ENCODE assay signal across 8 cellular contexts in the genomic region with DNA sequence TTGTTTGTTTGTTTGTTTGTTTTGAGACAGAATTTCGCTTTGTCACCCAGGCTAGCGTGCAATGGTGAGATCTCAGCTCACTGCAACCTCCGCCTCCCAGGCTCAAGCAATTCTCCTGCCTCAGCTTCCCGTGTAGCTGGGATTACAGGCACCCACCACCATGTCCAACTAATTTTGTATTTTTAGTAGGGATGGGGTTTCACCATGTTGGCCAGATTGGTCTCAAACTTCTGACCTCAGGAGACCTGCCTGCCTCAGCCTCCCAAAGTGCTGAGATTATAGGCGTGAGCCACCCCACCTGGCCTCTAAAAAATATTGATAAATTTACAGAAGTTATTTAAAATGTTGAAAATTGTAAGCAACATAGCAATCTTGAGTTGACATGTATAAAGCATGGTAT. TPM values are rescaled to one million over a fixed set of nuclear protein-coding genes. Genes with fewer than 3 reads are reported as not detected.
DNase-seq lines count a peak whose midpoint lies in the region; ATAC-seq and TF ChIP-seq lines count a peak whose summit lies in the region.
"Not testable (repeated sequence)": the region's sequence is repeated elsewhere in the genome, so short reads cannot be mapped to it uniquely, and the experiment has no call there.

No MANE protein-coding gene starts in this region.

- H3K27me3 Mint-ChIP-seq in Caco-2 (ENCODE audit: insufficient read depth, unreplicated experiment); MCF 10A (ENCODE audit: insufficient read depth, unreplicated experiment); nephron (ENCODE audit: low read depth); type B pancreatic cell: not testable (repeated sequence)

- not testable (repeated sequence) for DNase-seq in Caco-2; HCT116 (ENCODE audit: low read depth, low spot score); MCF 10A (ENCODE audit: unreplicated experiment); left lung; type B pancreatic cell (ENCODE audit: extremely low spot score, unreplicated experiment)

- H2AFZ ChIP-seq in HCT116 (ENCODE audit: low read depth, low read length, poor library complexity, severe bottlenecking) = peak overlapping the region; percentile 70

- H3K27ac ChIP-seq in 22Rv1 (peak overlapping the region; percentile 60), HCT116 (ENCODE audit: low read depth, low read length) (peak overlapping the region; percentile 73; the same call in 1 of the 2 replicates), left lung (peak overlapping the region; percentile 46 to 61), liver (ENCODE audit: low read depth in 1 of 2, low read length in 2 of 2) (peak overlapping the region; percentile 93 to 96)

- peaks cover 18% of the 10 kb centered on the region for H3K4me1 Mint-ChIP-seq in Caco-2 (ENCODE audit: low read depth, unreplicated experiment)
- H3K4me1 Mint-ChIP-seq in MCF 10A (ENCODE audit: insufficient read depth, unreplicated experiment) = peaks cover 22% of the 10 kb centered on the region
- not testable (repeated sequence) for H3K4me1 Mint-ChIP-seq in nephron; type B pancreatic cell (ENCODE audit: unreplicated experiment)

- not testable (repeated sequence) for ATAC-seq in HCT116, left lung

- not testable (repeated sequence) for H3K4me3 Mint-ChIP-seq in Caco-2 (ENCODE audit: unreplicated experiment); MCF 10A (ENCODE audit: unreplicated experiment); nephron; type B pancreatic cell

- peak overlapping the region; percentile 38 for H3K27ac Mint-ChIP-seq in Caco-2 (ENCODE audit: unreplicated experiment)
- peak overlapping the region; percentile 55 for H3K27ac Mint-ChIP-seq in MCF 10A (ENCODE audit: low read depth, unreplicated experiment)
- H3K27ac Mint-ChIP-seq in nephron = peak overlapping the region in 2 of 3 experiments; percentile 7 to 51
- H3K27ac Mint-ChIP-seq in type B pancreatic cell = peak overlapping the region; percentile 12

- CTCF ChIA-PET in Caco-2 (lab: Charles Lee) = not testable (repeated sequence)
- CTCF ChIA-PET in HCT116 (lab: Charles Lee) (interaction anchor here (1.7 kb wide), 1 partner anchor 163 kb away, joined by 5 read pairs; no protein-coding TSS in a partner anchor), MCF 10A (lab: Yijun Ruan, JAX) (interaction anchor here (1.5 kb wide), 1 partner anchor 59 kb away, joined by 4 read pairs; no protein-coding TSS in a partner anchor)

- TF ChIP-seq POLR2A in HCT116 (IDR thresholded peaks at IDR 0.05; ENCODE audit: borderline replicate concordance, extremely low read depth, insufficient read depth, insufficient read length) = not testable (repeated sequence)

- H3K9ac ChIP-seq in HCT116 (ENCODE audit: low read length) (peak overlapping the region; percentile 29; the same call in 1 of the 2 replicates), liver (ENCODE audit: low read depth in 1 of 2, low read length in 2 of 2) (peak overlapping the region in 1 of 2 donors; percentile 82)

- H4K20me1 ChIP-seq in HCT116 (ENCODE audit: insufficient read depth) = not testable (repeated sequence)

- POLR2A ChIA-PET in Caco-2 (lab: Charles Lee) = not testable (repeated sequence)
- POLR2A ChIA-PET in HCT116 (lab: Charles Lee) (interaction anchor here (1.9 kb wide), 1 partner anchor 12 kb away, joined by 10 read pairs; no protein-coding TSS in a partner anchor), MCF 10A (lab: Yijun Ruan, JAX) (interaction anchor here (3.2 kb wide), 1 partner anchor 12 kb away, joined by 15 read pairs; no protein-coding TSS in a partner anchor)

- TF ChIP-seq RAD21 in HCT116 (IDR thresholded peaks at IDR 0.05; ENCODE audit: low read depth); liver (IDR thresholded peaks at IDR 0.05): not testable (repeated sequence)

- peak overlapping the region; percentile 53; the same call in 1 of the 2 replicates for H3K4me2 ChIP-seq in HCT116 (ENCODE audit: low read length)

- H3K79me2 ChIP-seq in HCT116 (ENCODE audit: insufficient read depth, low read length) = not testable (repeated sequence)

- not testable (repeated sequence) for H3K9me2 ChIP-seq in HCT116 (ENCODE audit: insufficient read depth)

- H3K9me3 ChIP-seq in Caco-2; HCT116 (ENCODE audit: control insufficient read depth in 1 of 2, insufficient read depth in 1 of 2, low read depth in 1 of 2, low read length in 2 of 2); left lung; liver (ENCODE audit: control insufficient read depth in 4 of 4, low read length in 3 of 4): not testable (repeated sequence)

- H3K4me3 ChIP-seq in Caco-2 (ENCODE audit: low read depth, low read length); HCT116 (replicated peaks in 1 of 2; ENCODE audit: low read depth in 1 of 2, low read length in 2 of 2); left lung; liver (ENCODE audit: low read depth in 1 of 3, low read length in 3 of 3): not testable (repeated sequence)

- not testable (repeated sequence) for BruUV-seq in Caco-2 (replicated peaks; lab: Mats Ljungman, UMichigan); HCT116 (replicated peaks; lab: Mats Ljungman, UMichigan); MCF 10A (replicated peaks; lab: Mats Ljungman, UMichigan)

- intact Hi-C loops in Caco-2 (cut with micrococcal nuclease; ENCODE audit: unreplicated experiment); HCT116 (cut with micrococcal nuclease); MCF 10A (cut with micrococcal nuclease); left lung (cut with DNase I): not testable (repeated sequence)

- RAD21 ChIA-PET in HCT116 (lab: Charles Lee; ENCODE audit: low non-redundant PET in 1 of 2, low total read pairs in 2 of 2, uncharacterized antibody in 2 of 2, unreplicated experiment in 2 of 2) = not testable (repeated sequence)

- not testable (repeated sequence) for H3K27me3 ChIP-seq in Caco-2 (replicated peaks; ENCODE audit: control insufficient read depth, insufficient read depth, low read length); HCT116 (ENCODE audit: insufficient read depth, low read length); left lung; liver (ENCODE audit: control insufficient read depth in 4 of 4, insufficient read depth in 4 of 4, low read length in 3 of 4)

- 92% methylated on average over 5 of the region's 5 CpGs for WGBS in liver

- H3K36me3 Mint-ChIP-seq in Caco-2 (ENCODE audit: insufficient read depth, unreplicated experiment); MCF 10A (ENCODE audit: insufficient read depth, unreplicated experiment); nephron (ENCODE audit: low read depth); type B pancreatic cell: not testable (repeated sequence)

- not testable (repeated sequence) for TF ChIP-seq CTCF in 22Rv1 (IDR thresholded peaks at IDR 0.05); Caco-2 (IDR thresholded peaks at IDR 0.05; ENCODE audit: insufficient read depth in 1 of 2, low read depth in 1 of 2, low read length in 1 of 2, severe bottlenecking in 1 of 2, unreplicated experiment in 1 of 2); HCT116 (IDR thresholded peaks at IDR 0.05 in 2 of 3, conservative IDR thresholded peaks at IDR 0.05 in 1 of 3; ENCODE audit: borderline replicate concordance in 1 of 3, insufficient read depth in 1 of 3, low read depth in 2 of 3, low read length in 2 of 3); MCF 10A (IDR thresholded peaks at IDR 0.05; ENCODE audit: unreplicated experiment); left lung (IDR thresholded peaks at IDR 0.05); liver (IDR thresholded peaks at IDR 0.05; ENCODE audit: low read depth, low read length, missing input control); nephron (IDR thresholded peaks at IDR 0.05; ENCODE audit: unreplicated experiment in 3 of 3); type B pancreatic cell (conservative IDR thresholded peaks at IDR 0.05)

- not testable (repeated sequence) for H3K9me3 Mint-ChIP-seq in Caco-2 (ENCODE audit: unreplicated experiment); MCF 10A (ENCODE audit: unreplicated experiment); nephron; type B pancreatic cell

- not testable (repeated sequence) for H3K36me3 ChIP-seq in Caco-2 (ENCODE audit: control insufficient read depth, insufficient read depth, low read length); HCT116 (ENCODE audit: control insufficient read depth in 1 of 2, insufficient read depth in 2 of 2, low read length in 2 of 2); left lung; liver (ENCODE audit: control insufficient read depth in 4 of 4, insufficient read depth in 3 of 4, low read depth in 1 of 4, low read length in 3 of 4)

- H3K4me1 ChIP-seq in Caco-2 = peaks cover 65% of the 10 kb centered on the region
- H3K4me1 ChIP-seq in HCT116 (ENCODE audit: control insufficient read depth in 1 of 2, insufficient read depth in 2 of 2, low read length in 2 of 2) = peaks cover 19 to 60% of the 10 kb centered on the region in 2 experiments
- H3K4me1 ChIP-seq in left lung = not testable (repeated sequence)
- peaks cover 8 to 66% (median 16%) of the 10 kb centered on the region in 4 donors for H3K4me1 ChIP-seq in liver (ENCODE audit: control insufficient read depth in 4 of 4, insufficient read depth in 4 of 4, low read length in 3 of 4)

RNA-seq across cellular contexts. Expression of a gene that starts 57.1 kb away (rescaled TPM):
- total RNA-seq in Caco-2 (2022) = 122 and 129 TPM in 2 replicates
- 123 TPM for total RNA-seq in HCT116 (2021; ENCODE audit: unreplicated experiment)
- 47.5 and 61.8 TPM in 2 replicates for polyA plus RNA-seq in HCT116 (2012)
- 239 and 382 TPM in 2 replicates for total RNA-seq in MCF 10A (2022)
- total RNA-seq in left lung = 100 to 1,000 TPM in 1 of 2 donors, 10 to 100 TPM in 1; 85.6 to 119 TPM
- 100 to 1,000 TPM; 190 to 237 TPM for total RNA-seq in liver
- 100 to 1,000 TPM in 1 of 2 donors, 10 to 100 TPM in 1; 34.3 to 114 TPM for polyA plus RNA-seq in liver
- 85.6 and 133 TPM in 2 replicates for total RNA-seq in type B pancreatic cell (ENCODE audit: low replicate concordance)
